In genomic region chr19:14890616-14891379, GRCh38 we compare ENCODE assay signal across 2 cellular contexts.
TF ChIP-seq lines count a peak whose summit lies in the region.

No MANE protein-coding gene starts in this region.

TF ChIP-seq in IMR-90, 13 proteins besides CTCF, POLR2A, EP300 and RAD21:
- no peak for TF ChIP-seq CHD1 (IDR thresholded peaks at IDR 0.05; ENCODE audit: low read depth, low read length)
- TF ChIP-seq MAFK (IDR thresholded peaks at IDR 0.05; ENCODE audit: low read depth, low read length) = peak; percentile 60
- no peak for TF ChIP-seq CEBPB (IDR thresholded peaks at IDR 0.05; ENCODE audit: low read depth, low read length)
- no peak for TF ChIP-seq SMC3 (IDR thresholded peaks at IDR 0.05; ENCODE audit: low read depth, low read length)
- no peak for TF ChIP-seq RCOR1 (IDR thresholded peaks at IDR 0.05; ENCODE audit: insufficient replicate concordance, low read length)
- TF ChIP-seq RFX5 (IDR thresholded peaks at IDR 0.05; ENCODE audit: low read depth, low read length) = no peak
TF ChIP-seq in IMR-90: peak in this region for 1.

TF ChIP-seq in HepG2, 621 proteins besides CTCF, POLR2A, EP300 and RAD21:
- TF ChIP-seq ZSCAN12 (CRISPR knock-in tag; IDR thresholded peaks at IDR 0.05) (no peak), TAF15 (IDR thresholded peaks at IDR 0.05; ENCODE audit: low read depth, low read length, poor library complexity, severe bottlenecking) (no peak), MAFK (conservative IDR thresholded peaks at IDR 0.05 in 1 of 2, IDR thresholded peaks at IDR 0.05 in 1 of 2; ENCODE audit: low read length in 2 of 2) (peak; percentile 65 to 80), MAFF (IDR thresholded peaks at IDR 0.05; ENCODE audit: low read depth, low read length) (peak; percentile 65), TFE3 (CRISPR knock-in tag; IDR thresholded peaks at IDR 0.05) (no peak)
